Comparison of ENCODE assay signal across 28 cellular contexts in the genomic region with DNA sequence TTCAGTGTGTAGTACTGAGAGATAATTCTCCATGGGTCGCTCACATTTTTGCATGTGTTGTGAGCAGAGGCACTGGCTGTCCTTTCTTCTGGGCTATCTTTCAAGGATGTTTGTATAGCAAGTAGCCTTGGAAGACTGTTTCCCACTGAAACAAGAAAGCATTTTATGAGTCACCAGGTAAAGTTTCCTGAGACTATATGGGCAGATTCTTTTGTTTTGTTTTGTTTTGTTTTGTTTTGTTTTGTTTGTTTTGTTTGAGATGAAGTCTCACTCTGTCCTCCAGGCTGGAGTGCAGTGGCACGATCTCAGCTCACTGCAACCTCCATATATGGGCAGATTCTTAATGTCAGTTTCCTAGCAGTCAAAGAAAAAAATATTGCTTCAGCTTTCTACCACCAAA.
A peak's percentile ranks its signal among the peaks of the same experiment; 100 is the strongest.
DNase-seq lines count a peak whose midpoint lies in the region; ATAC-seq, FAIRE-seq and TF ChIP-seq lines count a peak whose summit lies in the region.
"Had no signal": no experiment of that assay in that cellular context is flagged by ENCODE, and none has a peak within 500 bp of the region (broad histone marks: within the 10 kb centered on the region; RNA-seq: fewer than 3 reads in every experiment).

No MANE protein-coding gene starts in this region.

- no peaks in the 10 kb centered on the region for H3K36me3 ChIP-seq in RWPE2 (ENCODE audit: low read depth)
- no peaks in the 10 kb centered on the region for H3K36me3 ChIP-seq in endothelial cell of umbilical vein (ENCODE audit: control insufficient read depth in 2 of 2, extremely low read depth in 1 of 2, insufficient read depth in 2 of 2, low read length in 2 of 2)
- H3K36me3 ChIP-seq in right atrium auricular region, result no peaks in the 10 kb centered on the region
- H3K36me3 ChIP-seq: adrenal gland, cardiac muscle cell, left lung, right lobe of liver, tibial artery had no signal

- ATAC-seq in RWPE2 (ENCODE audit: low read depth), result 0 out of 3 replicates have a peak, but pooled peaks have one; percentile 21
- ATAC-seq: left lung; natural killer cell treated with Interleukin-12 subunit alpha and Interleukin-12 subunit beta and Interleukin-15 and Interleukin-18, amount 100 ng/mL, for 72 hours; right lobe of liver had no signal

- H3K4me2 ChIP-seq in endothelial cell of umbilical vein (ENCODE audit: insufficient read depth, low read length), result peak overlapping the region; percentile 39
- H3K4me2 ChIP-seq: KMS-11 had no signal

- H3K9ac ChIP-seq in endothelial cell of umbilical vein (replicated peaks; ENCODE audit: extremely low read depth, insufficient read depth, low read length), result no peak overlapping the region
- H3K9ac ChIP-seq: KMS-11, parathyroid adenoma had no signal

- intact Hi-C loops in endothelial cell of umbilical vein (cut with micrococcal nuclease), result no loop called here

- H3K4me1 Mint-ChIP-seq in activated naive CD4-positive, alpha-beta T cell treated with anti-CD3 and anti-CD28 coated beads, Interleukin-2, amount 10 ng/mL, durations not matched to agents 7 days and 5 days, result no peaks in the 10 kb centered on the region
- H3K4me1 Mint-ChIP-seq: CD4-positive, CD25-positive, alpha-beta regulatory T cell; immature natural killer cell had no signal

- DNase-seq in HT-29 (ENCODE audit: low spot score) (peak; percentile 40), RWPE2 (ENCODE audit: low spot score) (no peak), endothelial cell of umbilical vein (ENCODE audit: low read depth, low spot score) (peak; percentile 28), renal cortical epithelial cell (ENCODE audit: low read depth) (peak; percentile 74), right atrium auricular region (ENCODE audit: low spot score) (no peak), T-helper 2 cell (no peak)
- no peak for DNase-seq in stimulated activated CD4-positive, alpha-beta T cell treated with anti-CD3 and anti-CD28 coated beads, Interleukin-1b, Interleukin-23, amount 100 ng/mL, for 48 hours
- no peak for DNase-seq in activated naive CD4-positive, alpha-beta T cell treated with anti-CD3 and anti-CD28 coated beads, Interleukin-2, amount 10 ng/mL, durations not matched to agents 7 days and 5 days
- DNase-seq: activated CD4-positive, alpha-beta T cell treated with anti-CD3 and anti-CD28 coated beads for 48 hours; activated T-cell treated with anti-CD3 and anti-CD28 coated beads, Interleukin-2, amount 50 U/mL, for 24 hours; adrenal gland; CD4-positive, CD25-positive, alpha-beta regulatory T cell; erythroblast; HFFc6; immature natural killer cell; left lung; midbrain; NCI-H510A treated with DMSO at 0.1 percent for 48 hours; NK-92 treated with Interleukin-12 subunit alpha and Interleukin-12 subunit beta, amount 100 ng/mL, for 24 hours; right lobe of liver; tibial artery had no signal

- H2AFZ ChIP-seq in endothelial cell of umbilical vein (ENCODE audit: low read depth, low read length), result no peak overlapping the region
- H2AFZ ChIP-seq: parathyroid adenoma had no signal

- dilution Hi-C loops in endothelial cell of umbilical vein (cut with MboI; ENCODE audit: extremely low pct_ligation_motif_present, low sequenced_read_pairs), result no loop called here

- TF ChIP-seq CTCF in RWPE2 (IDR thresholded peaks at IDR 0.05; ENCODE audit: poor library complexity, severe bottlenecking) (no peak), endothelial cell of umbilical vein (IDR thresholded peaks at IDR 0.05; ENCODE audit: extremely low read depth in 1 of 2, insufficient read depth in 1 of 2, low read depth in 1 of 2, low read length in 2 of 2) (no peak), right atrium auricular region (IDR thresholded peaks at IDR 0.05) (no peak)

- H3K4me3 ChIP-seq in RWPE2 (ENCODE audit: severe bottlenecking), result no peak overlapping the region
- H3K4me3 ChIP-seq in endothelial cell of umbilical vein (replicated peaks in 1 of 3; ENCODE audit: insufficient read depth in 1 of 3, low read depth in 1 of 3, low read length in 3 of 3), result no peak overlapping the region
- H3K4me3 ChIP-seq in right atrium auricular region, result no peak overlapping the region
- H3K4me3 ChIP-seq: adrenal gland, cardiac muscle cell, left lung, right lobe of liver, tibial artery had no signal

- no peaks in the 10 kb centered on the region for H3K79me2 ChIP-seq in endothelial cell of umbilical vein (ENCODE audit: control insufficient read depth, insufficient read depth, low read length)
- H3K79me2 ChIP-seq: parathyroid adenoma had no signal

- H3K4me1 ChIP-seq in RWPE2 (ENCODE audit: insufficient read depth, poor library complexity, severe bottlenecking) (no peaks in the 10 kb centered on the region), endothelial cell of umbilical vein (ENCODE audit: control insufficient read depth, extremely low read depth, insufficient read depth, low read length) (peaks cover 9% of the 10 kb centered on the region), right atrium auricular region (no peaks in the 10 kb centered on the region)
- H3K4me1 ChIP-seq: adrenal gland, left lung, parathyroid adenoma, right lobe of liver, tibial artery had no signal

- H3K27ac ChIP-seq in RWPE2 (ENCODE audit: poor library complexity, severe bottlenecking) (no peak overlapping the region), endothelial cell of umbilical vein (ENCODE audit: insufficient read depth, low read depth, low read length) (peak overlapping the region; percentile 7), right atrium auricular region (no peak overlapping the region)
- H3K27ac ChIP-seq: adrenal gland, cardiac muscle cell, KMS-11, left lung, parathyroid adenoma, right lobe of liver, tibial artery had no signal

- no peaks in the 10 kb centered on the region for H3K9me3 Mint-ChIP-seq in activated naive CD4-positive, alpha-beta T cell treated with anti-CD3 and anti-CD28 coated beads, Interleukin-2, amount 10 ng/mL, durations not matched to agents 7 days and 5 days
- H3K9me3 Mint-ChIP-seq: activated T-cell treated with anti-CD3 and anti-CD28 coated beads, Interleukin-2, amount 50 U/mL, for 24 hours had no signal

- no peaks in the 10 kb centered on the region for H3K9me1 ChIP-seq in endothelial cell of umbilical vein (replicated peaks; ENCODE audit: control insufficient read depth, extremely low read depth, insufficient read depth, low read length)

- FAIRE-seq in endothelial cell of umbilical vein (lab: Jason Lieb, UNC), result peak; percentile 66
- FAIRE-seq: RCC 7860 had no signal

- no peaks in the 10 kb centered on the region for H3K27me3 Mint-ChIP-seq in activated naive CD4-positive, alpha-beta T cell treated with anti-CD3 and anti-CD28 coated beads, Interleukin-2, amount 10 ng/mL, durations not matched to agents 7 days and 5 days
- H3K27me3 Mint-ChIP-seq: activated T-cell treated with anti-CD3 and anti-CD28 coated beads, Interleukin-2, amount 50 U/mL, for 24 hours; CD4-positive, CD25-positive, alpha-beta regulatory T cell; dendritic cell treated with granulocyte-macrophage colony-stimulating factor and Interleukin-4, amounts not matched to agents 40 ng/mL and 50 ng/mL, for 4 days; natural killer cell treated with Interleukin-12 subunit alpha and Interleukin-12 subunit beta and Interleukin-15 and Interleukin-18, amount 100 ng/mL, for 72 hours; stimulated activated naive CD8-positive, alpha-beta T cell treated with anti-CD3 and anti-CD28 coated beads, Interleukin-15, Interleukin-2, amounts not matched to agents 100 ng/mL and 50 ng/mL, for 24 hours had no signal

- POLR2A ChIA-PET in endothelial cell of umbilical vein (lab: Charles Lee), result no interaction called here

- TF ChIP-seq POLR2A in endothelial cell of umbilical vein (IDR thresholded peaks at IDR 0.05; ENCODE audit: low read depth, low read length), result no peak

- H4K20me1 ChIP-seq in endothelial cell of umbilical vein (replicated peaks; ENCODE audit: control insufficient read depth, extremely low read depth, insufficient read depth, low read length), result no peaks in the 10 kb centered on the region

- no peaks in the 10 kb centered on the region for H3K9me3 ChIP-seq in RWPE2 (ENCODE audit: severe bottlenecking)
- no peaks in the 10 kb centered on the region for H3K9me3 ChIP-seq in endothelial cell of umbilical vein (replicated peaks; ENCODE audit: control insufficient read depth, insufficient read depth, low read length)
- H3K9me3 ChIP-seq in right atrium auricular region, result no peaks in the 10 kb centered on the region
- H3K9me3 ChIP-seq: adrenal gland, left lung, right lobe of liver, tibial artery had no signal

- no peaks in the 10 kb centered on the region for H3K36me3 Mint-ChIP-seq in activated naive CD4-positive, alpha-beta T cell treated with anti-CD3 and anti-CD28 coated beads, Interleukin-2, amount 10 ng/mL, durations not matched to agents 7 days and 5 days
- H3K36me3 Mint-ChIP-seq: CD4-positive, CD25-positive, alpha-beta regulatory T cell; immature natural killer cell; natural killer cell treated with Interleukin-12 subunit alpha and Interleukin-12 subunit beta and Interleukin-15 and Interleukin-18, amount 100 ng/mL, for 72 hours had no signal

- H3K27ac Mint-ChIP-seq in activated naive CD4-positive, alpha-beta T cell treated with anti-CD3 and anti-CD28 coated beads, Interleukin-2, amount 10 ng/mL, durations not matched to agents 7 days and 5 days, result no peak overlapping the region
- H3K27ac Mint-ChIP-seq: activated T-cell treated with anti-CD3 and anti-CD28 coated beads, Interleukin-2, amount 50 U/mL, for 24 hours; CD4-positive, CD25-positive, alpha-beta regulatory T cell; dendritic cell treated with granulocyte-macrophage colony-stimulating factor and Interleukin-4, amounts not matched to agents 40 ng/mL and 50 ng/mL, for 4 days; HFFc6; immature natural killer cell; natural killer cell treated with Interleukin-12 subunit alpha and Interleukin-12 subunit beta and Interleukin-15 and Interleukin-18, amount 100 ng/mL, for 72 hours; stimulated activated naive CD8-positive, alpha-beta T cell treated with anti-CD3 and anti-CD28 coated beads, Interleukin-15, Interleukin-2, amounts not matched to agents 100 ng/mL and 50 ng/mL, for 24 hours had no signal

- H3K4me3 Mint-ChIP-seq in activated naive CD4-positive, alpha-beta T cell treated with anti-CD3 and anti-CD28 coated beads, Interleukin-2, amount 10 ng/mL, durations not matched to agents 7 days and 5 days, result no peak overlapping the region
- H3K4me3 Mint-ChIP-seq: activated T-cell treated with anti-CD3 and anti-CD28 coated beads, Interleukin-2, amount 50 U/mL, for 24 hours; CD4-positive, CD25-positive, alpha-beta regulatory T cell; dendritic cell treated with granulocyte-macrophage colony-stimulating factor and Interleukin-4, amounts not matched to agents 40 ng/mL and 50 ng/mL, for 4 days; HFFc6; immature natural killer cell; natural killer cell treated with Interleukin-12 subunit alpha and Interleukin-12 subunit beta and Interleukin-15 and Interleukin-18, amount 100 ng/mL, for 72 hours; stimulated activated naive CD8-positive, alpha-beta T cell treated with anti-CD3 and anti-CD28 coated beads, Interleukin-15, Interleukin-2, amounts not matched to agents 100 ng/mL and 50 ng/mL, for 24 hours had no signal

- no TSS peak for BruUV-seq in endothelial cell of umbilical vein (replicated peaks; lab: Mats Ljungman, UMichigan)

- no peaks in the 10 kb centered on the region for H3K27me3 ChIP-seq in RWPE2 (ENCODE audit: insufficient read depth, poor library complexity, severe bottlenecking)
- H3K27me3 ChIP-seq in endothelial cell of umbilical vein (ENCODE audit: control insufficient read depth in 2 of 2, insufficient read depth in 2 of 2, low read length in 2 of 2), result no peaks in the 10 kb centered on the region
- H3K27me3 ChIP-seq in right atrium auricular region, result no peaks in the 10 kb centered on the region
- H3K27me3 ChIP-seq: adrenal gland, cardiac muscle cell, left lung, right lobe of liver, tibial artery had no signal

- CTCF ChIA-PET in endothelial cell of umbilical vein (lab: Charles Lee), result interaction anchor here (1.1 kb wide), 1 partner anchor 14 kb away, joined by 3 read pairs; no protein-coding TSS in a partner anchor
- CTCF ChIA-PET in activated naive CD4-positive, alpha-beta T cell treated with anti-CD3 and anti-CD28 coated beads, Interleukin-2, amount 10 ng/mL, durations not matched to agents 7 days and 5 days (lab: Charles Lee), result no interaction called here

Comparison
In these comparisons a context has a peak if more than half of its experiments do, and no peak if none do; other contexts are left out.
1. DNase-seq: peak in HT-29 (single experiment), endothelial cell of umbilical vein (single experiment) and renal cortical epithelial cell (single experiment); none in RWPE2 (single experiment), right atrium auricular region (single experiment), stimulated activated CD4-positive, alpha-beta T cell treated with anti-CD3 and anti-CD28 coated beads, Interleukin-1b, Interleukin-23, amount 100 ng/mL, for 48 hours (single experiment), activated naive CD4-positive, alpha-beta T cell treated with anti-CD3 and anti-CD28 coated beads, Interleukin-2, amount 10 ng/mL, durations not matched to agents 7 days and 5 days (single experiment) and T-helper 2 cell (0 of 5).